In genomic region chr3:127574880-127575878, GRCh38 we compare ENCODE assay signal across 1 cellular context.
TF ChIP-seq lines count a peak whose summit lies in the region.

No MANE protein-coding gene starts in this region.

TF ChIP-seq in HCT116, 20 proteins besides CTCF, POLR2A, EP300 and RAD21 (continued from another document):
- TF ChIP-seq ATF3 (IDR thresholded peaks at IDR 0.05) (no peak), ZNF274 (IDR thresholded peaks at IDR 0.05; ENCODE audit: low read depth, low read length) (no peak), EZH2phosphoT487 (IDR thresholded peaks at IDR 0.05; ENCODE audit: borderline replicate concordance) (no peak)
